Comparison of ENCODE assay signal across 16 cellular contexts in genomic region chr7:29330136-29330535, GRCh38.
DNase-seq lines count a peak whose midpoint lies in the region; ATAC-seq and TF ChIP-seq lines count a peak whose summit lies in the region.
"Had no signal": no experiment of that assay in that cellular context is flagged by ENCODE, and none has a peak within 500 bp of the region (broad histone marks: within the 10 kb centered on the region; RNA-seq: fewer than 3 reads in every experiment).

No MANE protein-coding gene starts in this region.

- H3K4me3 ChIP-seq in BLaER1 (no peak overlapping the region), body of pancreas (no peak overlapping the region), liver (ENCODE audit: low read depth in 1 of 3, low read length in 3 of 3) (no peak overlapping the region), MG63 (no peak overlapping the region), mesendoderm (ENCODE audit: low read length) (no peak overlapping the region)
- no peak overlapping the region for H3K4me3 ChIP-seq in CD8-positive, alpha-beta T cell (ENCODE audit: low read depth, low read length)
- H3K4me3 ChIP-seq: HAP-1 had no signal

- H2BK5ac ChIP-seq in mesendoderm (ENCODE audit: low read length), result no peak overlapping the region

- H3K27ac Mint-ChIP-seq in CD8-positive, alpha-beta T cell, result peak overlapping the region; percentile 47
- H3K27ac Mint-ChIP-seq: B cell had no signal

- no peak for TF ChIP-seq CTCF in CD8-positive, alpha-beta T cell (IDR thresholded peaks at IDR 0.05)
- TF ChIP-seq CTCF in body of pancreas (IDR thresholded peaks at IDR 0.05) (no peak), liver (IDR thresholded peaks at IDR 0.05; ENCODE audit: low read depth, low read length, missing input control) (no peak)

- H3K56ac ChIP-seq in mesendoderm (ENCODE audit: low read length), result no peak overlapping the region

- H2BK15ac ChIP-seq in mesendoderm (replicated peaks; ENCODE audit: low read depth), result no peak overlapping the region

- H3K9ac ChIP-seq in BLaER1, result no peak overlapping the region
- no peak overlapping the region for H3K9ac ChIP-seq in liver (ENCODE audit: low read depth in 1 of 2, low read length in 2 of 2)
- H3K9ac ChIP-seq in mesendoderm (ENCODE audit: low read length), result no peak overlapping the region

- no peak overlapping the region for H2AK5ac ChIP-seq in mesendoderm (ENCODE audit: low read length)

- H3K23ac ChIP-seq in mesendoderm (ENCODE audit: low read length), result no peak overlapping the region

- intact Hi-C loops in CD8-positive, alpha-beta T cell (cut with DNase I, micrococcal nuclease), result no loop called here
- intact Hi-C loops in body of pancreas (cut with DNase I), result no loop called here

- H3K4ac ChIP-seq in mesendoderm (ENCODE audit: low read depth, low read length), result no peak overlapping the region

- H3K36me3 ChIP-seq in BLaER1 (no peaks in the 10 kb centered on the region), body of pancreas (replicated peaks in 1 of 2; ENCODE audit: insufficient read depth in 1 of 2, low read depth in 2 of 2) (no peaks in the 10 kb centered on the region), liver (ENCODE audit: control insufficient read depth in 4 of 4, insufficient read depth in 3 of 4, low read depth in 1 of 4, low read length in 3 of 4) (no peaks in the 10 kb centered on the region), MG63 (no peaks in the 10 kb centered on the region), mesendoderm (ENCODE audit: control insufficient read depth, insufficient read depth, low read length) (no peaks in the 10 kb centered on the region)
- no peaks in the 10 kb centered on the region for H3K36me3 ChIP-seq in CD8-positive, alpha-beta T cell (ENCODE audit: insufficient read depth, low read length)
- H3K36me3 ChIP-seq: HAP-1 had no signal

- H3K9me3 ChIP-seq in BLaER1 (no peaks in the 10 kb centered on the region), body of pancreas (no peaks in the 10 kb centered on the region), liver (ENCODE audit: control insufficient read depth in 4 of 4, low read length in 3 of 4) (no peaks in the 10 kb centered on the region), MG63 (no peaks in the 10 kb centered on the region)
- no peaks in the 10 kb centered on the region for H3K9me3 ChIP-seq in CD8-positive, alpha-beta T cell (ENCODE audit: low read length)
- H3K9me3 ChIP-seq: HAP-1 had no signal

- TF ChIP-seq POLR2A in body of pancreas (IDR thresholded peaks at IDR 0.05), result no peak

- CTCF ChIA-PET in CD8-positive, alpha-beta T cell (lab: Charles Lee), result interaction anchor here (1.8 kb wide), 1 partner anchor 140 kb away, joined by 7 read pairs; no protein-coding TSS in a partner anchor

- POLR2A ChIA-PET in CD8-positive, alpha-beta T cell (lab: Charles Lee), result no interaction called here

- 54 to 64% methylated on average over 5 of the region's 5 CpGs for WGBS in body of pancreas, 2 donors
- 43% methylated on average over 5 of the region's 5 CpGs for WGBS in liver
- no CpG with 5 or more reads among the region's 5 CpGs for WGBS in mesendoderm (ENCODE audit: extremely low coverage, insufficient coverage, low lambda C conversion rate)

- H4K20me1 ChIP-seq in BLaER1, result no peaks in the 10 kb centered on the region

- H2BK120ac ChIP-seq in mesendoderm (ENCODE audit: low read depth, low read length), result no peak overlapping the region

- H3K36me3 Mint-ChIP-seq in CD8-positive, alpha-beta T cell, result no peaks in the 10 kb centered on the region
- H3K36me3 Mint-ChIP-seq: CD4-positive, alpha-beta memory T cell had no signal

- no peak for ATAC-seq in CD8-positive, alpha-beta T cell
- ATAC-seq in body of pancreas, result no peak

- H3K27me3 ChIP-seq in BLaER1 (no peaks in the 10 kb centered on the region), body of pancreas (no peaks in the 10 kb centered on the region), liver (ENCODE audit: control insufficient read depth in 4 of 4, insufficient read depth in 4 of 4, low read length in 3 of 4) (no peaks in the 10 kb centered on the region), MG63 (no peaks in the 10 kb centered on the region), mesendoderm (ENCODE audit: insufficient read depth, low read length, poor library complexity) (no peaks in the 10 kb centered on the region)
- no peaks in the 10 kb centered on the region for H3K27me3 ChIP-seq in CD8-positive, alpha-beta T cell (ENCODE audit: insufficient read depth, low read length)

- peaks cover 35% of the 10 kb centered on the region for H3K4me1 Mint-ChIP-seq in CD8-positive, alpha-beta T cell (ENCODE audit: low read depth)

- H3K27ac ChIP-seq in BLaER1 (0 out of 2 replicates have a peak overlapping the region, but pooled peaks have one; percentile 65), body of pancreas (peak overlapping the region in 3 of 4 donors; percentile 42 to 69 (median 65)), liver (ENCODE audit: low read depth in 1 of 2, low read length in 2 of 2) (no peak overlapping the region), mesendoderm (ENCODE audit: low read depth, low read length) (no peak overlapping the region)
- H3K27ac ChIP-seq in CD8-positive, alpha-beta T cell (ENCODE audit: low read depth, low read length), result no peak overlapping the region

- peaks cover 73% of the 10 kb centered on the region for H3K4me1 ChIP-seq in BLaER1
- no peaks in the 10 kb centered on the region for H3K4me1 ChIP-seq in CD8-positive, alpha-beta T cell (ENCODE audit: insufficient read depth, low read length)
- peaks cover 60% of the 10 kb centered on the region for H3K4me1 ChIP-seq in body of pancreas
- H3K4me1 ChIP-seq in liver (ENCODE audit: control insufficient read depth in 4 of 4, insufficient read depth in 4 of 4, low read length in 3 of 4), result peaks cover 0 to 35% (median 19%) of the 10 kb centered on the region in 4 donors
- no peaks in the 10 kb centered on the region for H3K4me1 ChIP-seq in mesendoderm (ENCODE audit: control insufficient read depth, low read depth, low read length)
- H3K4me1 ChIP-seq: HAP-1 had no signal

- no peaks in the 10 kb centered on the region for H3K9me3 Mint-ChIP-seq in CD8-positive, alpha-beta T cell
- H3K9me3 Mint-ChIP-seq: CD4-positive, alpha-beta memory T cell had no signal

- no peaks in the 10 kb centered on the region for H3K27me3 Mint-ChIP-seq in CD8-positive, alpha-beta T cell (ENCODE audit: low read depth)

- peak; percentile 37 to 53 for TF ChIP-seq RAD21 in liver (IDR thresholded peaks at IDR 0.05)

- no peaks in the 10 kb centered on the region for H3K79me2 ChIP-seq in mesendoderm (ENCODE audit: control insufficient read depth, insufficient read depth, low read length)

- peak overlapping the region; percentile 83 for H3K4me2 ChIP-seq in BLaER1
- no peak overlapping the region for H3K4me2 ChIP-seq in mesendoderm (ENCODE audit: low read length)

- no peaks in the 10 kb centered on the region for H3K79me1 ChIP-seq in mesendoderm (ENCODE audit: low read length)

- H3K4me3 Mint-ChIP-seq in CD8-positive, alpha-beta T cell, result no peak overlapping the region
- H3K4me3 Mint-ChIP-seq: B cell had no signal

- H4K8ac ChIP-seq in mesendoderm (ENCODE audit: low read depth, low read length), result no peak overlapping the region

- no peak for DNase-seq in CD8-positive, alpha-beta T cell
- DNase-seq in body of pancreas (no peak), MG63 (no peak), mesendoderm (no peak), NAMALWA (ENCODE audit: low spot score) (no peak)
- DNase-seq: CD4-positive, alpha-beta memory T cell; DND-41; IMR-90; NCI-H1436; NCI-H2029; NCI-H774; SW 1271 had no signal

- no peak overlapping the region for H4K5ac ChIP-seq in mesendoderm (ENCODE audit: low read length)

- H3K18ac ChIP-seq in mesendoderm (ENCODE audit: low read length), result no peak overlapping the region

TF ChIP-seq in liver, 16 proteins besides CTCF, POLR2A, EP300 and RAD21:
- TF ChIP-seq ATF3 (IDR thresholded peaks at IDR 0.05), result no peak
- peak; percentile 95 to 97 for TF ChIP-seq RXRA (IDR thresholded peaks at IDR 0.05)
- no peak for TF ChIP-seq YY1 (IDR thresholded peaks at IDR 0.05)
- no peak for TF ChIP-seq FOXA1 (IDR thresholded peaks at IDR 0.05)
- TF ChIP-seq HNF4G (IDR thresholded peaks at IDR 0.05), result peak; percentile 31
- no peak for TF ChIP-seq FOXA2 (IDR thresholded peaks at IDR 0.05)
- peak; percentile 79 to 86 for TF ChIP-seq HNF4A (conservative IDR thresholded peaks at IDR 0.05)
- TF ChIP-seq TAF1 (conservative IDR thresholded peaks at IDR 0.05), result no peak
- TF ChIP-seq ZBTB33 (IDR thresholded peaks at IDR 0.05), result no peak
- TF ChIP-seq GABPA (IDR thresholded peaks at IDR 0.05 in 1 of 2, conservative IDR thresholded peaks at IDR 0.05 in 1 of 2), result no peak
- peak in 1 of 2 donors; percentile 34 for TF ChIP-seq JUND (IDR thresholded peaks at IDR 0.05)
- peak; percentile 54 for TF ChIP-seq SP1 (IDR thresholded peaks at IDR 0.05)
TF ChIP-seq in liver: peak in this region for 5.

Comparison
In these comparisons a context has a peak if more than half of its experiments do, and no peak if none do; other contexts are left out.
1. H3K27ac ChIP-seq: peak in BLaER1 (single experiment) and body of pancreas (3 of 4); none in CD8-positive, alpha-beta T cell (single experiment), liver (0 of 2) and mesendoderm (single experiment).